In genomic region chr3:112855074-112855473, GRCh38 we compare ENCODE assay signal across 6 cellular contexts. TPM values are rescaled to one million over a fixed set of nuclear protein-coding genes. Genes with fewer than 3 reads are reported as not detected.
"Had no signal": no experiment of that assay in that cellular context is flagged by ENCODE, and none has a peak within 500 bp of the region (broad histone marks: within the 10 kb centered on the region; RNA-seq: fewer than 3 reads in every experiment).

No MANE protein-coding gene starts in this region.

RNA-seq across cellular contexts. Expression of gene CD200R1L, which starts 8.4 kb away (rescaled TPM):
- total RNA-seq: GM23248, GM23338, H1, H7, H9, HFFc6 had no signal
- polyA plus RNA-seq: GM23248, GM23338, H1 had no signal
